1 cellular context compared by ENCODE assay signal in genomic region chr12:108559748-108560147, GRCh38.
A peak's percentile ranks its signal among the peaks of the same experiment; 100 is the strongest.
TF ChIP-seq lines count a peak whose summit lies in the region.

No MANE protein-coding gene starts in this region.

TF ChIP-seq in H1, 55 proteins besides CTCF, POLR2A, EP300 and RAD21:
- TF ChIP-seq ATF2 (IDR thresholded peaks at IDR 0.05; ENCODE audit: low read length) (no peak), SP4 (IDR thresholded peaks at IDR 0.05; ENCODE audit: low read length) (no peak), POLR2AphosphoS5 (IDR thresholded peaks at IDR 0.05; ENCODE audit: low read depth, low read length) (0 out of 2 replicates have a peak, but pooled peaks have one; percentile 15)
